In genomic region chr2:233815861-233816260, GRCh38 we compare ENCODE assay signal across 28 cellular contexts. TPM values are rescaled to one million over a fixed set of nuclear protein-coding genes. Genes with fewer than 3 reads are reported as not detected.
"Had no signal": no experiment of that assay in that cellular context is flagged by ENCODE, and none has a peak within 500 bp of the region (broad histone marks: within the 10 kb centered on the region; RNA-seq: fewer than 3 reads in every experiment).

No MANE protein-coding gene starts in this region.

- DNase-seq: activated B cell treated with CpG ODN at 0.5 μM for 24 hours; activated CD4-positive, alpha-beta T cell treated with anti-CD3 and anti-CD28 coated beads for 1 hour; activated CD4-positive, alpha-beta T cell treated with anti-CD3 and anti-CD28 coated beads, Interleukin-2, amount 10 ng/mL, durations not matched to agents 24 days and 14 days; activated CD4-positive, alpha-beta T cell treated with anti-CD3 and anti-CD28 coated beads, Interleukin-2, amount 50 U/mL, for 48 hours; activated CD8-positive, alpha-beta memory T cell treated with anti-CD3 and anti-CD28 coated beads, Interleukin-2, amount 10 ng/mL, durations not matched to agents 7 days and 5 days; activated effector memory CD4-positive, alpha-beta T cell treated with Interleukin-2 at 50 U/mL for 16 hours; activated naive CD4-positive, alpha-beta T cell; activated T-cell treated with anti-CD3 and anti-CD28 coated beads, Interleukin-2, amount 50 U/mL, for 24 hours; amniotic stem cell; NCI-H1092; NCI-H1930; NCI-H226; NCI-H526 treated with DMSO at 0.1 percent for 48 hours; NK-92 treated with Interleukin-12 subunit alpha and Interleukin-12 subunit beta, amount 100 ng/mL, for 24 hours; OCI-M1; RPMI8226; T-helper 2 cell; T1000 had no signal

- H3K4me3 ChIP-seq: ascending aorta, SJCRH30 had no signal

- ATAC-seq: activated CD8-positive, alpha-beta memory T cell treated with anti-CD3 and anti-CD28 coated beads, Interleukin-2, amount 10 ng/mL, durations not matched to agents 7 days and 5 days; Panc1; Right ventricle myocardium inferior had no signal

- H3K27me3 Mint-ChIP-seq: activated naive CD4-positive, alpha-beta T cell treated with anti-CD3 and anti-CD28 coated beads, Interleukin-2, amount 50 U/mL, for 24 hours had no signal

- H3K9me3 Mint-ChIP-seq: activated B cell treated with CpG ODN at 0.5 μM for 24 hours; activated CD4-positive, alpha-beta T cell treated with anti-CD3 and anti-CD28 coated beads, Interleukin-2, amount 10 ng/mL, durations not matched to agents 24 days and 14 days; activated naive CD4-positive, alpha-beta T cell treated with anti-CD3 and anti-CD28 coated beads, Interleukin-2, amount 50 U/mL, for 24 hours; activated T-cell treated with anti-CD3 and anti-CD28 coated beads, Interleukin-2, amount 50 U/mL, for 24 hours; activated T-helper 1 cell treated with anti-CD3 and anti-CD28 coated beads, Interleukin-12 subunit alpha, Interleukin-12 subunit beta, Interleukin-2, Interleukin-4 antibody, amounts not matched to agents 30 ng/mL and 10 ng/mL and 1 ng/mL, durations not matched to agents 14 hours and 24 hours and 36 hours; central memory CD8-positive, alpha-beta T cell had no signal

- H3K4me3 Mint-ChIP-seq: activated B cell treated with CpG ODN at 0.5 μM for 24 hours; activated CD4-positive, alpha-beta T cell treated with anti-CD3 and anti-CD28 coated beads, Interleukin-2, amount 10 ng/mL, durations not matched to agents 24 days and 14 days; activated CD8-positive, alpha-beta memory T cell treated with anti-CD3 and anti-CD28 coated beads, Interleukin-2, amount 10 ng/mL, durations not matched to agents 7 days and 5 days; activated naive CD4-positive, alpha-beta T cell treated with anti-CD3 and anti-CD28 coated beads, Interleukin-2, amount 50 U/mL, for 24 hours; activated T-cell treated with anti-CD3 and anti-CD28 coated beads, Interleukin-2, amount 50 U/mL, for 24 hours; activated T-helper 1 cell treated with anti-CD3 and anti-CD28 coated beads, Interleukin-12 subunit alpha, Interleukin-12 subunit beta, Interleukin-2, Interleukin-4 antibody, amounts not matched to agents 30 ng/mL and 10 ng/mL and 1 ng/mL, durations not matched to agents 14 hours and 24 hours and 36 hours; brain; central memory CD8-positive, alpha-beta T cell had no signal

- H3K36me3 Mint-ChIP-seq: activated CD8-positive, alpha-beta memory T cell treated with anti-CD3 and anti-CD28 coated beads, Interleukin-2, amount 10 ng/mL, durations not matched to agents 7 days and 5 days; activated naive CD4-positive, alpha-beta T cell treated with anti-CD3 and anti-CD28 coated beads, Interleukin-2, amount 50 U/mL, for 24 hours; brain had no signal

- H3K4me1 Mint-ChIP-seq: activated B cell treated with CpG ODN at 0.5 μM for 24 hours; activated CD4-positive, alpha-beta T cell treated with anti-CD3 and anti-CD28 coated beads, Interleukin-2, amount 10 ng/mL, durations not matched to agents 24 days and 14 days; activated CD8-positive, alpha-beta memory T cell treated with anti-CD3 and anti-CD28 coated beads, Interleukin-2, amount 10 ng/mL, durations not matched to agents 7 days and 5 days; activated naive CD4-positive, alpha-beta T cell treated with anti-CD3 and anti-CD28 coated beads, Interleukin-2, amount 50 U/mL, for 24 hours; brain; central memory CD8-positive, alpha-beta T cell had no signal

- H3K27ac Mint-ChIP-seq: activated B cell treated with CpG ODN at 0.5 μM for 24 hours; activated CD4-positive, alpha-beta T cell treated with anti-CD3 and anti-CD28 coated beads, Interleukin-2, amount 10 ng/mL, durations not matched to agents 24 days and 14 days; activated CD8-positive, alpha-beta memory T cell treated with anti-CD3 and anti-CD28 coated beads, Interleukin-2, amount 10 ng/mL, durations not matched to agents 7 days and 5 days; activated naive CD4-positive, alpha-beta T cell treated with anti-CD3 and anti-CD28 coated beads, Interleukin-2, amount 50 U/mL, for 24 hours; activated T-cell treated with anti-CD3 and anti-CD28 coated beads, Interleukin-2, amount 50 U/mL, for 24 hours; activated T-helper 1 cell treated with anti-CD3 and anti-CD28 coated beads, Interleukin-12 subunit alpha, Interleukin-12 subunit beta, Interleukin-2, Interleukin-4 antibody, amounts not matched to agents 30 ng/mL and 10 ng/mL and 1 ng/mL, durations not matched to agents 14 hours and 24 hours and 36 hours; brain had no signal

RNA-seq across cellular contexts. Expression of gene MROH2A, which starts 37.7 kb away (rescaled TPM):
- total RNA-seq: activated B cell treated with CpG ODN at 0.5 μM for 24 hours; activated CD4-positive, alpha-beta T cell treated with anti-CD3 and anti-CD28 coated beads, Interleukin-2, amount 10 ng/mL, durations not matched to agents 24 days and 14 days; activated CD8-positive, alpha-beta memory T cell treated with anti-CD3 and anti-CD28 coated beads, Interleukin-2, amount 10 ng/mL, durations not matched to agents 7 days and 5 days; activated T-helper 1 cell treated with anti-CD3 and anti-CD28 coated beads, Interleukin-12 subunit alpha, Interleukin-12 subunit beta, Interleukin-2, Interleukin-4 antibody, amounts not matched to agents 30 ng/mL and 10 ng/mL and 1 ng/mL, durations not matched to agents 14 hours and 24 hours and 36 hours; ascending aorta; MCF 10A; NCI-H460; Right ventricle myocardium inferior; SJCRH30 had no signal

RNA-seq across cellular contexts. Expression of gene HJURP, which starts 38.5 kb away (rescaled TPM):
- total RNA-seq: ascending aorta had no signal

RNA-seq across cellular contexts. Expression of gene UGT1A1, which starts 55.8 kb away (rescaled TPM):
- total RNA-seq: activated B cell treated with CpG ODN at 0.5 μM for 24 hours; activated CD4-positive, alpha-beta T cell treated with anti-CD3 and anti-CD28 coated beads, Interleukin-2, amount 10 ng/mL, durations not matched to agents 24 days and 14 days; activated CD8-positive, alpha-beta memory T cell treated with anti-CD3 and anti-CD28 coated beads, Interleukin-2, amount 10 ng/mL, durations not matched to agents 7 days and 5 days; activated T-helper 1 cell treated with anti-CD3 and anti-CD28 coated beads, Interleukin-12 subunit alpha, Interleukin-12 subunit beta, Interleukin-2, Interleukin-4 antibody, amounts not matched to agents 30 ng/mL and 10 ng/mL and 1 ng/mL, durations not matched to agents 14 hours and 24 hours and 36 hours; ascending aorta; MCF 10A; NCI-H460; Right ventricle myocardium inferior; SJCRH30 had no signal
